In the genomic region with DNA sequence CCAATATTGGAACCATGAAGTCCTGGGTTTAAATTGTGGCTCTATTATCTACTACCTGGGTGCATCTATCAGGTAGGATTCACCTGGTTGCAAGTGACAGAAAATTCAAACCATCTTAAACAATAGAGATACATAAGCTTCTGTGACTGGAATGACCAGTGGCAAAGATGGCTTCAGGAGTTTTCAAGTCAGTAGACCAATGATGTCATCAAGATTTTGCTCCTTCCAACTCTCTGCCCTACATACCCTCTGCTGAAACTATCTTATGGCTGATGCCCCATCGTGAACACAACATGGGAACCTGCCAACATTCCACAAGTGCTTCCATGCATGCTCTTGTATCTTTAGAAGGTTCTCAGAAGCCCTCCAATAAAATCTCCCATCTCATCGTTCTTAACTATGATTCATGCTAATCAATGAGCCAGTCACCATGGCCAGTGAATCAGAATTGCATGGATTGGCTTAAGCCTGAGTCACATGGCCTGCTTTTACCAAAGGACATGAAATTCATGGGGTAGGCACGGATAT, we compare ENCODE assay signal across 19 cellular contexts.
"Had no signal": no experiment of that assay in that cellular context is flagged by ENCODE, and none has a peak within 500 bp of the region (broad histone marks: within the 10 kb centered on the region; RNA-seq: fewer than 3 reads in every experiment).

No MANE protein-coding gene starts in this region.

- H3K27ac ChIP-seq: coronary artery, esophagus squamous epithelium, gastrocnemius medialis, heart right ventricle, left lung, lower lobe of right lung had no signal

- H3K27me3 ChIP-seq: dorsolateral prefrontal cortex, esophagus squamous epithelium, gastrocnemius medialis, left lung had no signal

- H3K4me1 ChIP-seq: esophagus squamous epithelium, gastrocnemius medialis, heart right ventricle, left lung, lower lobe of right lung had no signal

- H3K4me3 ChIP-seq: coronary artery, dorsolateral prefrontal cortex, esophagus squamous epithelium, gastrocnemius medialis, heart right ventricle, left lung, lower lobe of right lung, mucosa of descending colon had no signal

- H3K9me3 ChIP-seq: gastrocnemius medialis, mucosa of descending colon had no signal

- DNase-seq: dermis blood vessel endothelial cell; dorsolateral prefrontal cortex; effector CD4-positive, alpha-beta T cell; effector memory CD4-positive, alpha-beta T cell; esophagus squamous epithelium; foreskin fibroblast; foreskin melanocyte; gastrocnemius medialis; glutamatergic neuron; head of caudate nucleus; heart right ventricle; hippocampal formation; left cardiac atrium; left lung; left ventricle myocardium superior; lower lobe of right lung; mesenchymal stem cell; mucosa of descending colon had no signal

- H3K36me3 ChIP-seq: esophagus squamous epithelium, gastrocnemius medialis, heart right ventricle, left lung, lower lobe of right lung had no signal

- ATAC-seq: gastrocnemius medialis, heart right ventricle, left cardiac atrium, left lung, left ventricle myocardium superior, lower lobe of right lung, mucosa of descending colon had no signal
